ENCODE assay signal across 1 cellular context in genomic region chr17:58657962-58658803, GRCh38.
A peak's percentile ranks its signal among the peaks of the same experiment; 100 is the strongest.
TF ChIP-seq lines count a peak whose summit lies in the region.

No MANE protein-coding gene starts in this region.

TF ChIP-seq in K562, 482 proteins besides CTCF, POLR2A, EP300 and RAD21:
- TF ChIP-seq KDM1A (IDR thresholded peaks at IDR 0.05) = peak; percentile 21 to 28; a peak in 1 of 4 replicates
- TF ChIP-seq C11orf30 (IDR thresholded peaks at IDR 0.05; ENCODE audit: low read depth) = peak; percentile 62; the same call in 1 of the 2 replicates
- TF ChIP-seq, protein P1, sequence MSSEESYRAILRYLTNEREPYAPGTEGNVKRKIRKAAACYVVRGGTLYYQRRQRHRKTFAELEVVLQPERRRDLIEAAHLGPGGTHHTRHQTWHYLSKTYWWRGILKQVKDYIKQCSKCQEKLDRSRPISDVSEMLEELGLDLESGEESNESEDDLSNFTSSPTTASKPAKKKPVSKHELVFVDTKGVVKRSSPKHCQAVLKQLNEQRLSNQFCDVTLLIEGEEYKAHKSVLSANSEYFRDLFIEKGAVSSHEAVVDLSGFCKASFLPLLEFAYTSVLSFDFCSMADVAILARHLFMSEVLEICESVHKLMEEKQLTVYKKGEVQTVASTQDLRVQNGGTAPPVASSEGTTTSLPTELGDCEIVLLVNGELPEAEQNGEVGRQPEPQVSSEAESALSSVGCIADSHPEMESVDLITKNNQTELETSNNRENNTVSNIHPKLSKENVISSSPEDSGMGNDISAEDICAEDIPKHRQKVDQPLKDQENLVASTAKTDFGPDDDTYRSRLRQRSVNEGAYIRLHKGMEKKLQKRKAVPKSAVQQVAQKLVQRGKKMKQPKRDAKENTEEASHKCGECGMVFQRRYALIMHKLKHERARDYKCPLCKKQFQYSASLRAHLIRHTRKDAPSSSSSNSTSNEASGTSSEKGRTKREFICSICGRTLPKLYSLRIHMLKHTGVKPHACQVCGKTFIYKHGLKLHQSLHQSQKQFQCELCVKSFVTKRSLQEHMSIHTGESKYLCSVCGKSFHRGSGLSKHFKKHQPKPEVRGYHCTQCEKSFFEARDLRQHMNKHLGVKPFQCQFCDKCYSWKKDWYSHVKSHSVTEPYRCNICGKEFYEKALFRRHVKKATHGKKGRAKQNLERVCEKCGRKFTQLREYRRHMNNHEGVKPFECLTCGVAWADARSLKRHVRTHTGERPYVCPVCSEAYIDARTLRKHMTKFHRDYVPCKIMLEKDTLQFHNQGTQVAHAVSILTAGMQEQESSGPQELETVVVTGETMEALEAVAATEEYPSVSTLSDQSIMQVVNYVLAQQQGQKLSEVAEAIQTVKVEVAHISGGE (CRISPR knock-in tag; IDR thresholded peaks at IDR 0.05) = peak in 1 of 3 experiments; percentile 75; a peak in 1 of 6 replicates
- TF ChIP-seq NONO (IDR thresholded peaks at IDR 0.05; ENCODE audit: low read depth in 2 of 2, low read length in 1 of 2) = peak in 1 of 2 experiments; percentile 41; a peak in 1 of 4 replicates
- TF ChIP-seq HMBOX1 (IDR thresholded peaks at IDR 0.05) = peak; percentile 51; the same call in 1 of the 2 replicates
- 0 out of 2 replicates have a peak, but pooled peaks have one; percentile 26 for TF ChIP-seq NFE2 (IDR thresholded peaks at IDR 0.05; ENCODE audit: low read depth)
- TF ChIP-seq ZNF316 (IDR thresholded peaks at IDR 0.05) = peak; percentile 73
